16 cellular contexts compared by ENCODE assay signal in the genomic region with DNA sequence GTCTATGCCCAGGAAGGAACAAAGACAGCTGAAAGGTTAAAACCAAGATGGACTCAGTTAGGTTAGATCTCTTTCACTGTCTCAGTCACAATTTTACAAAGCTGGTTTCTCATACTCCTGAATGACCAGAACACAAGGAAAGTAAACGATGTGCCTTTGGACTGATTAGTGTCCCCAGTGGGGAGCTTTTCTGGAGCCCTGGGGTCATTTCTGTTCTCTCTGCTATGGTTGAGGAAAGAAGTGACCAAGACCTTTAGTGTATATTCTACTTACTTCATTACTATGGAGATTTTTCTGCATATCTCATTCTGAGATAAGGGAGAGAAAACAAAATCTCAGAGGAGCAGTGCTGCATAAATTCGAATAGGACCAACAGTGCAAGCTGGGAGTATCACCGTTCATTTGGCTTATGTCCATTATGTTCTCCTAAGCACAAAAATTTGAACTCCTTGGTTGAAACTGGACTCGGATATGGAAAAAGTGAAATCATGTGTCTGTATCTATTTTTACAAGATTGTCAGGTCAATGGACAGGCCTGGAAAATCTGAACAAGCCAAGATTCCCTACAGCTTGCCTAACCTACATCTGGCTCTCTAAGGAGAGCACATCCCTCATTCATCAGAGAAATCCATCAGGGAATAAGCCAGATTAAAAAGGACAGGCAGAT.
"Had no signal": no experiment of that assay in that cellular context is flagged by ENCODE, and none has a peak within 500 bp of the region (broad histone marks: within the 10 kb centered on the region; RNA-seq: fewer than 3 reads in every experiment).

No MANE protein-coding gene starts in this region.

- H3K36me3 ChIP-seq: gastrocnemius medialis had no signal

- H3K9me3 ChIP-seq: gastrocnemius medialis had no signal

- FAIRE-seq: bronchial epithelial cell, islet of Langerhans had no signal

- H3K27me3 ChIP-seq: gastrocnemius medialis had no signal

- ATAC-seq: activated CD4-positive, CD25-positive, alpha-beta regulatory T cell treated with anti-CD3 and anti-CD28 coated beads, Interleukin-2, amount 50 U/mL, for 24 hours; activated T-cell treated with anti-CD3 and anti-CD28 coated beads, Interleukin-2, amount 50 U/mL, for 4 hours; natural killer cell treated with Interleukin-12 subunit alpha and Interleukin-12 subunit beta and Interleukin-15 and Interleukin-18, amount 100 ng/mL, for 72 hours; stimulated activated naive CD8-positive, alpha-beta T cell treated with anti-CD3 and anti-CD28 coated beads, Interleukin-15, Interleukin-2, amounts not matched to agents 100 U/mL and 50 U/mL, for 24 hours had no signal

- H3K4me3 ChIP-seq: gastrocnemius medialis, skin epidermis had no signal

- H3K27ac ChIP-seq: epithelial cell of prostate, skin epidermis had no signal

- DNase-seq: activated CD4-positive, alpha-beta T cell treated with anti-CD3 and anti-CD28 coated beads, Interleukin-2, amount 10 ng/mL, durations not matched to agents 7 days and 5 days; activated CD8-positive, alpha-beta memory T cell treated with anti-CD3 and anti-CD28 coated beads, Interleukin-2, amount 50 U/mL, for 4 hours; activated naive CD4-positive, alpha-beta T cell treated with anti-CD3 and anti-CD28 coated beads, Interleukin-2, amount 50 U/mL, for 16 hours; activated T-cell treated with anti-CD3 and anti-CD28 coated beads, Interleukin-2, amount 50 U/mL, for 4 hours; gastrocnemius medialis; hippocampal formation; posterior cingulate gyrus; stimulated activated naive CD8-positive, alpha-beta T cell treated with anti-CD3 and anti-CD28 coated beads, Interleukin-15, Interleukin-2, amounts not matched to agents 100 U/mL and 50 U/mL, for 24 hours; substantia nigra; trophoblast cell had no signal
